19 cellular contexts compared by ENCODE assay signal in genomic region chr10:21891439-21891838, GRCh38.
"Had no signal": no experiment of that assay in that cellular context is flagged by ENCODE, and none has a peak within 500 bp of the region (broad histone marks: within the 10 kb centered on the region; RNA-seq: fewer than 3 reads in every experiment).

No MANE protein-coding gene starts in this region.

- H3K27ac ChIP-seq: coronary artery, esophagus squamous epithelium, gastrocnemius medialis, testis, vagina had no signal

- H3K36me3 ChIP-seq: gastrocnemius medialis had no signal

- H3K27ac Mint-ChIP-seq: activated B cell treated with CpG ODN at 0.5 μM for 24 hours; activated naive CD8-positive, alpha-beta T cell treated with anti-CD3 and anti-CD28 coated beads for 36 hours; endodermal cell; memory B cell; naive B cell had no signal

- H3K27me3 ChIP-seq: esophagus squamous epithelium, gastrocnemius medialis, testis, vagina had no signal

- H3K4me3 Mint-ChIP-seq: activated B cell treated with CpG ODN at 0.5 μM for 24 hours; activated naive CD8-positive, alpha-beta T cell treated with anti-CD3 and anti-CD28 coated beads for 36 hours; endodermal cell; memory B cell had no signal

- DNase-seq: activated B cell treated with CpG ODN at 0.5 μM for 24 hours; activated CD4-positive, alpha-beta T cell treated with anti-CD3 and anti-CD28 coated beads for 4 hours; activated naive CD8-positive, alpha-beta T cell treated with anti-CD3 and anti-CD28 coated beads for 36 hours; amygdala; cerebellar nuclear complex; endodermal cell; esophagus squamous epithelium; gastrocnemius medialis; hippocampal formation; naive B cell; retina; stimulated activated CD4-positive, alpha-beta T cell treated with anti-CD3 and anti-CD28 coated beads, Interleukin-2, amount 100 ng/mL, for 48 hours; stimulated activated CD8-positive, alpha-beta memory T cell treated with anti-CD3 and anti-CD28 coated beads, Interleukin-4, amount 100 ng/mL, for 48 hours; T-helper 9 cell; testis; trophoblast cell had no signal

- H3K4me3 ChIP-seq: coronary artery, esophagus squamous epithelium, gastrocnemius medialis, testis, vagina had no signal

- H3K27me3 Mint-ChIP-seq: activated B cell treated with CpG ODN at 0.5 μM for 24 hours; activated naive CD8-positive, alpha-beta T cell treated with anti-CD3 and anti-CD28 coated beads for 36 hours; memory B cell; naive B cell had no signal

- ATAC-seq: gastrocnemius medialis had no signal

- H3K9me3 ChIP-seq: gastrocnemius medialis, testis had no signal

- H3K4me1 ChIP-seq: esophagus squamous epithelium, gastrocnemius medialis, testis, vagina had no signal
